Comparison of ENCODE assay signal across 8 cellular contexts in the genomic region with DNA sequence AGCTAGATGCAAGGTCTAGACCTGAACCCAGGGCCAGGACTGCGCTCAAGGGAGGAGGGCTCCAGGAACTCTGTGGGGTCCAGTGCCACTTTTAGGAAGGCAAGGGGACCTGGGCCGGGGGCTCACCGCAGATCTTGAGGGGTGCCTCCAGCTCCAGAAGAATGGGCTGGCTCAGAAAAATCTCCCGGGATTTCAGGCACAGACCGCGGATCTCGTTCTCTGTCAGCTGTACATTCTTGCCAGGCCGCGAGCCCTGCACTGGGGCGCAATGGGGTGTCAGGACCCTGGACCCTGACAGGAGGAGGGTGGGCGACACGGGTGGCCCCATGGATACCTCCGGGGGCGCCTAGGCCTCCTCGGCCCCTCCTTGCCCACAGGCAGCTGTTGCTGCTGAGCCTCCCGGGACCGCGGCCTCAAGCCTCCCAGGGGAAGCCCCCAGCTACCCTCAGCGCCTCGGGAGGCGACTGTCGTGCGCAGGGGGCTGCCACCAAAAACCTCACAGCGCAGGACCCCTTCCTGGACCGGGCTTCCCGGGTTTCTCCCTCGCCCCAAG. TPM values are rescaled to one million over a fixed set of nuclear protein-coding genes. Genes with fewer than 3 reads are reported as not detected.
DNase-seq lines count a peak whose midpoint lies in the region; ATAC-seq lines count a peak whose summit lies in the region.

No MANE protein-coding gene starts in this region.

- H3K4me1 Mint-ChIP-seq in activated naive CD4-positive, alpha-beta T cell treated with anti-CD3 and anti-CD28 coated beads, Interleukin-2, amount 10 ng/mL, durations not matched to agents 7 days and 5 days, result peaks cover 74% of the 10 kb centered on the region
- H3K4me1 Mint-ChIP-seq in natural killer cell treated with Interleukin-12 subunit alpha and Interleukin-12 subunit beta and Interleukin-15 and Interleukin-18, amount 100 ng/mL, for 72 hours (ENCODE audit: low read depth in 2 of 2), result peaks cover 35 to 40% of the 10 kb centered on the region in 2 donors

- H3K36me3 ChIP-seq in KOPT-K1 (ENCODE audit: insufficient read depth, low read length), result peaks cover 62% of the 10 kb centered on the region

- peaks cover 53% of the 10 kb centered on the region for H3K36me3 Mint-ChIP-seq in activated naive CD4-positive, alpha-beta T cell treated with anti-CD3 and anti-CD28 coated beads, Interleukin-2, amount 10 ng/mL, durations not matched to agents 7 days and 5 days
- H3K36me3 Mint-ChIP-seq in natural killer cell treated with Interleukin-12 subunit alpha and Interleukin-12 subunit beta and Interleukin-15 and Interleukin-18, amount 100 ng/mL, for 72 hours, result peaks cover 4% of the 10 kb centered on the region

- CTCF ChIA-PET in activated naive CD4-positive, alpha-beta T cell treated with anti-CD3 and anti-CD28 coated beads, Interleukin-2, amount 10 ng/mL, durations not matched to agents 7 days and 5 days (lab: Charles Lee), result interaction anchor here (0.9 to 5.0 kb wide), 19 partner anchors 8 to 107 kb away, joined by 3 to 36 read pairs (median 6); partner anchors contain the start of genes CDK2AP2, PITPNM1, PTPRCAP and RAD9A

- peak overlapping the region; percentile 96 for H3K4me3 Mint-ChIP-seq in activated naive CD4-positive, alpha-beta T cell treated with anti-CD3 and anti-CD28 coated beads, Interleukin-2, amount 10 ng/mL, durations not matched to agents 7 days and 5 days
- H3K4me3 Mint-ChIP-seq in natural killer cell treated with Interleukin-12 subunit alpha and Interleukin-12 subunit beta and Interleukin-15 and Interleukin-18, amount 100 ng/mL, for 72 hours, result peak overlapping the region; percentile 96

- H3K27ac Mint-ChIP-seq in activated naive CD4-positive, alpha-beta T cell treated with anti-CD3 and anti-CD28 coated beads, Interleukin-2, amount 10 ng/mL, durations not matched to agents 7 days and 5 days, result peak overlapping the region; percentile 86
- H3K27ac Mint-ChIP-seq in natural killer cell treated with Interleukin-12 subunit alpha and Interleukin-12 subunit beta and Interleukin-15 and Interleukin-18, amount 100 ng/mL, for 72 hours, result peak overlapping the region; percentile 71 to 87

- no peaks in the 10 kb centered on the region for H3K9me3 Mint-ChIP-seq in activated naive CD4-positive, alpha-beta T cell treated with anti-CD3 and anti-CD28 coated beads, Interleukin-2, amount 10 ng/mL, durations not matched to agents 7 days and 5 days
- no peaks in the 10 kb centered on the region for H3K9me3 Mint-ChIP-seq in natural killer cell treated with Interleukin-12 subunit alpha and Interleukin-12 subunit beta and Interleukin-15 and Interleukin-18, amount 100 ng/mL, for 72 hours

- no peaks in the 10 kb centered on the region for H3K9me3 ChIP-seq in KOPT-K1 (ENCODE audit: insufficient read depth, low read length, poor library complexity, severe bottlenecking)

- H3K27me3 Mint-ChIP-seq in activated naive CD4-positive, alpha-beta T cell treated with anti-CD3 and anti-CD28 coated beads, Interleukin-2, amount 10 ng/mL, durations not matched to agents 7 days and 5 days, result no peaks in the 10 kb centered on the region
- no peaks in the 10 kb centered on the region for H3K27me3 Mint-ChIP-seq in natural killer cell treated with Interleukin-12 subunit alpha and Interleukin-12 subunit beta and Interleukin-15 and Interleukin-18, amount 100 ng/mL, for 72 hours

- no peak for DNase-seq in activated naive CD4-positive, alpha-beta T cell treated with anti-CD3 and anti-CD28 coated beads, Interleukin-2, amount 10 ng/mL, durations not matched to agents 7 days and 5 days
- DNase-seq in activated naive CD4-positive, alpha-beta T cell treated with anti-CD3 and anti-CD28 coated beads, Interleukin-2, amount 50 U/mL, for 16 hours, result no peak
- DNase-seq in dermis blood vessel endothelial cell (peak; percentile 25), EL (no peak), 8988T (no peak)
- no peak for DNase-seq in natural killer cell treated with Interleukin-12 subunit alpha and Interleukin-12 subunit beta and Interleukin-15 and Interleukin-18, amount 100 ng/mL, for 72 hours (ENCODE audit: low spot score)
- no peak for DNase-seq in stimulated activated CD8-positive, alpha-beta memory T cell treated with anti-CD3 and anti-CD28 coated beads, Interleukin-4, amount 100 ng/mL, for 48 hours

- H3K27ac ChIP-seq in KOPT-K1 (ENCODE audit: low read depth, low read length, poor library complexity, severe bottlenecking), result peak overlapping the region; percentile 96

- peak in 1 of 2 donors; percentile 8 for ATAC-seq in natural killer cell treated with Interleukin-12 subunit alpha and Interleukin-12 subunit beta and Interleukin-15 and Interleukin-18, amount 100 ng/mL, for 72 hours

RNA-seq across cellular contexts. Expression of gene PPP1CA, which starts 0.6 kb away (rescaled TPM):
- total RNA-seq in dermis blood vessel endothelial cell, result 297 and 318 TPM in 2 replicates
- total RNA-seq in natural killer cell treated with Interleukin-12 subunit alpha and Interleukin-12 subunit beta and Interleukin-15 and Interleukin-18, amount 100 ng/mL, for 72 hours, result 100 to 1,000 TPM; 317 to 378 TPM

RNA-seq across cellular contexts. Expression of gene TBC1D10C, which starts 2.9 kb away (rescaled TPM):
- total RNA-seq in dermis blood vessel endothelial cell, result 0.34 and 0.42 TPM in 2 replicates
- 10 to 100 TPM; 79.5 to 88.8 TPM for total RNA-seq in natural killer cell treated with Interleukin-12 subunit alpha and Interleukin-12 subunit beta and Interleukin-15 and Interleukin-18, amount 100 ng/mL, for 72 hours

RNA-seq across cellular contexts. Expression of gene RAD9A, which starts 9.2 kb away (rescaled TPM):
- total RNA-seq in dermis blood vessel endothelial cell, result 5.2 and 5.6 TPM in 2 replicates
- 10 to 100 TPM; 25.9 to 47.8 TPM for total RNA-seq in natural killer cell treated with Interleukin-12 subunit alpha and Interleukin-12 subunit beta and Interleukin-15 and Interleukin-18, amount 100 ng/mL, for 72 hours

RNA-seq across cellular contexts. Expression of gene CARNS1, which starts 14.5 kb away (rescaled TPM):
- 0.17 and 0.23 TPM in 2 replicates for total RNA-seq in dermis blood vessel endothelial cell
- total RNA-seq in natural killer cell treated with Interleukin-12 subunit alpha and Interleukin-12 subunit beta and Interleukin-15 and Interleukin-18, amount 100 ng/mL, for 72 hours, result 1 to 10 TPM; 2.3 to 4.9 TPM

RNA-seq across cellular contexts. Expression of gene RPS6KB2, which starts 27.3 kb away (rescaled TPM):
- total RNA-seq in dermis blood vessel endothelial cell, result 34.9 and 44.9 TPM in 2 replicates
- 100 to 1,000 TPM in 1 of 2 donors, 10 to 100 TPM in 1; 95.8 to 112 TPM for total RNA-seq in natural killer cell treated with Interleukin-12 subunit alpha and Interleukin-12 subunit beta and Interleukin-15 and Interleukin-18, amount 100 ng/mL, for 72 hours

Comparison
In these comparisons a context has a peak if more than half of its experiments do, and no peak if none do; other contexts are left out.
1. RNA of gene TBC1D10C, which starts 2.9 kb away (total RNA-seq): 79.5 to 88.8 TPM in natural killer cell treated with Interleukin-12 subunit alpha and Interleukin-12 subunit beta and Interleukin-15 and Interleukin-18, amount 100 ng/mL, for 72 hours; 0.34 to 0.42 TPM in dermis blood vessel endothelial cell; every median in the first group is over 10 times any median in the second.